9 cellular contexts compared by ENCODE assay signal in genomic region chr18:23143871-23144270, GRCh38. TPM values are rescaled to one million over a fixed set of nuclear protein-coding genes. Genes with fewer than 3 reads are reported as not detected.
DNase-seq lines count a peak whose midpoint lies in the region; ATAC-seq, FAIRE-seq and TF ChIP-seq lines count a peak whose summit lies in the region.
"Had no signal": no experiment of that assay in that cellular context is flagged by ENCODE, and none has a peak within 500 bp of the region (broad histone marks: within the 10 kb centered on the region; RNA-seq: fewer than 3 reads in every experiment).

No MANE protein-coding gene starts in this region.

- 44 to 62% (median 49%) methylated on average over 9 of the region's 9 CpGs for WGBS in psoas muscle, 3 donors

- FAIRE-seq in frontal cortex (lab: Jason Lieb, UNC): no peak

- no peaks in the 10 kb centered on the region for H3K36me3 ChIP-seq in SK-N-MC (ENCODE audit: insufficient read depth, low read length)
- no peaks in the 10 kb centered on the region for H3K36me3 ChIP-seq in psoas muscle (ENCODE audit: insufficient read depth in 1 of 2, low read depth in 1 of 2)
- H3K36me3 ChIP-seq: prostate gland had no signal

- intact Hi-C loops in psoas muscle (cut with DNase I): no loop called here

- no peaks in the 10 kb centered on the region for H3K27me3 ChIP-seq in psoas muscle (ENCODE audit: insufficient read depth in 3 of 3, low read length in 2 of 3)

- H3K9me3 ChIP-seq in SK-N-MC (ENCODE audit: low read depth, low read length): no peaks in the 10 kb centered on the region
- no peaks in the 10 kb centered on the region for H3K9me3 ChIP-seq in psoas muscle
- H3K9me3 ChIP-seq: prostate gland had no signal

- H3K4me3 ChIP-seq in SK-N-MC (peak overlapping the region; percentile 42), psoas muscle (no peak overlapping the region)
- H3K4me3 ChIP-seq: prostate gland had no signal

- H3K27ac ChIP-seq in SK-N-MC (peak overlapping the region; percentile 69), psoas muscle (no peak overlapping the region)

- peak in 3 of 4 donors; percentile 17 to 24 (median 19) for ATAC-seq in psoas muscle

- H3K9ac ChIP-seq in SK-N-MC (ENCODE audit: insufficient read length): peak overlapping the region; percentile 46

- TF ChIP-seq CTCF in psoas muscle (IDR thresholded peaks at IDR 0.05): no peak

- H3K4me1 ChIP-seq in psoas muscle: no peaks in the 10 kb centered on the region
- H3K4me1 ChIP-seq: prostate gland had no signal

- DNase-seq in ELF-1 (ENCODE audit: low read depth, low spot score): peak; percentile 81
- no peak for DNase-seq in SK-N-MC (ENCODE audit: low read depth, low spot score)
- DNase-seq in foreskin melanocyte: peak; percentile 73
- no peak for DNase-seq in psoas muscle
- DNase-seq in RKO (ENCODE audit: low spot score): no peak
- no peak for DNase-seq in frontal cortex (ENCODE audit: low spot score in 2 of 2)
- DNase-seq in NCI-H1930 (lab: John Stamatoyannopoulos, UW): no peak
- DNase-seq in H4 (ENCODE audit: low spot score): no peak

RNA-seq across cellular contexts. Expression of gene CABLES1, which starts 8.6 kb away (rescaled TPM):
- 1 to 10 TPM in 2 of 4 donors, under 1 TPM in 2; 0.42 to 1.5 (median 1.1) TPM for total RNA-seq in psoas muscle
- 1 to 10 TPM in 1 of 3 donors, under 1 TPM in 2; 0.45 to 1.1 (median 0.46) TPM for polyA plus RNA-seq in psoas muscle
- total RNA-seq in frontal cortex: 4.9 TPM
- total RNA-seq in H4 (2014; rRNA removed; shearing (Covaris generic)): 9.6 and 11.7 TPM in 2 replicates

Comparison
In these comparisons a context has a peak if more than half of its experiments do, and no peak if none do; other contexts are left out.
1. DNase-seq: peak in ELF-1 (single experiment) and foreskin melanocyte (single experiment); none in SK-N-MC (single experiment), psoas muscle (0 of 2), RKO (single experiment), frontal cortex (0 of 2), NCI-H1930 (0 of 2) and H4 (single experiment).